ENCODE assay signal across 1 cellular context in the genomic region with DNA sequence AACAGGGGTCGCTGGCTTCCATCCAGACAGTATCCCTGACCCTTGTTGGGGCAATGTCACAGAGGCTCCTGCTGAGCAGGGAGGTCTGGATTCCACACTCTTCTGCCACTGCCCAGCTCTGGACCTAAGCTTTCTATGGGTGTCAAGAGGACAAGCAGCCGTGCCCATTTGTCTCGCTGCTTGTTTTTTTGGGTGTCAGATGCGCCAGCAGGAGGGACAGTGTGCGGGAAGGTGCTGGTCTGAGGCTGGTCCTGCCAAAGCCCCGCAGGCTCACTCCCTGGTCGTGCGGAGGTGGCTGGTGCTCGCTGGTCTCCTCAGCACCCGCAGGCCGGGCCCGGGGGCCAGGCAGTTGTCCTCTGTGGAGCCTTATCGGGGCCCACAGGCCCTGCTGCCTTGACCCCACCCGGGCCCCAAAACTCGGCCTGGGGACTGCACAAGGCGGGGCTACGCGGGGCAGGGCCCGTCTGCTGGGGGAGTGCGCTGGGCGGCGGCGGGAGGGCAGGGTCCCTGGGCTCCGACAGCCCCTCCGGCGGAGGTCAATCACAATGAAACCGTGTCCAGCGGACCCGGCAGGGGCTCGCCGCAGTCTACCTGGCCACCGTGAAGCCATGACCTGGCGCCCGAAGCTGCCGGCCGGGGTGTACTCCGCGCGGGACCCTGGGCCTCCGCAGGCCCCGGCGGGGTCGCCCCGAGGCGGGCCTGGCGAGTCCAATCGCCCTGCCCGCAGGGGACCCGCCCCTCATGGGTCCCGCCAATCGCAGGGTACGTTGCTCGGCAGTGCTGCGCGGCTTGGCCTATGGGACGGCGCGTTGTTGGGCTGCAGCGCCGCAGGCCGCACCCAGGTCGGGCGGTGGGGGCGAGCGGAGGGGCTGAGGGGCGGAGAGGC.
TF ChIP-seq lines count a peak whose summit lies in the region.

ADD1 (plus strand) TSS at position 822 of the 886 bp plus-strand sequence. CDS start 32,072 bp downstream, outside the sequence.

TF ChIP-seq in WTC11, 78 proteins besides CTCF, POLR2A, EP300 and RAD21 (continued from another document and continues in another):
- TF ChIP-seq, protein P1, sequence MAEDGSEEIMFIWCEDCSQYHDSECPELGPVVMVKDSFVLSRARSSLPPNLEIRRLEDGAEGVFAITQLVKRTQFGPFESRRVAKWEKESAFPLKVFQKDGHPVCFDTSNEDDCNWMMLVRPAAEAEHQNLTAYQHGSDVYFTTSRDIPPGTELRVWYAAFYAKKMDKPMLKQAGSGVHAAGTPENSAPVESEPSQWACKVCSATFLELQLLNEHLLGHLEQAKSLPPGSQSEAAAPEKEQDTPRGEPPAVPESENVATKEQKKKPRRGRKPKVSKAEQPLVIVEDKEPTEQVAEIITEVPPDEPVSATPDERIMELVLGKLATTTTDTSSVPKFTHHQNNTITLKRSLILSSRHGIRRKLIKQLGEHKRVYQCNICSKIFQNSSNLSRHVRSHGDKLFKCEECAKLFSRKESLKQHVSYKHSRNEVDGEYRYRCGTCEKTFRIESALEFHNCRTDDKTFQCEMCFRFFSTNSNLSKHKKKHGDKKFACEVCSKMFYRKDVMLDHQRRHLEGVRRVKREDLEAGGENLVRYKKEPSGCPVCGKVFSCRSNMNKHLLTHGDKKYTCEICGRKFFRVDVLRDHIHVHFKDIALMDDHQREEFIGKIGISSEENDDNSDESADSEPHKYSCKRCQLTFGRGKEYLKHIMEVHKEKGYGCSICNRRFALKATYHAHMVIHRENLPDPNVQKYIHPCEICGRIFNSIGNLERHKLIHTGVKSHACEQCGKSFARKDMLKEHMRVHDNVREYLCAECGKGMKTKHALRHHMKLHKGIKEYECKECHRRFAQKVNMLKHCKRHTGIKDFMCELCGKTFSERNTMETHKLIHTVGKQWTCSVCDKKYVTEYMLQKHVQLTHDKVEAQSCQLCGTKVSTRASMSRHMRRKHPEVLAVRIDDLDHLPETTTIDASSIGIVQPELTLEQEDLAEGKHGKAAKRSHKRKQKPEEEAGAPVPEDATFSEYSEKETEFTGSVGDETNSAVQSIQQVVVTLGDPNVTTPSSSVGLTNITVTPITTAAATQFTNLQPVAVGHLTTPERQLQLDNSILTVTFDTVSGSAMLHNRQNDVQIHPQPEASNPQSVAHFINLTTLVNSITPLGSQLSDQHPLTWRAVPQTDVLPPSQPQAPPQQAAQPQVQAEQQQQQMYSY (CRISPR knock-in tag; IDR thresholded peaks at IDR 0.05) = no peak
- TF ChIP-seq ERG (CRISPR knock-in tag; IDR thresholded peaks at IDR 0.05) (no peak), E2F5 (CRISPR knock-in tag; IDR thresholded peaks at IDR 0.05) (peak; percentile 44; the same call in 1 of the 2 replicates), SP1 (CRISPR knock-in tag; conservative IDR thresholded peaks at IDR 0.05) (peak; percentile 99), NR1H2 (CRISPR knock-in tag; IDR thresholded peaks at IDR 0.05) (no peak), TP53 (CRISPR knock-in tag; IDR thresholded peaks at IDR 0.05) (no peak), JUN (CRISPR knock-in tag; IDR thresholded peaks at IDR 0.05) (no peak), CBFB (CRISPR knock-in tag; IDR thresholded peaks at IDR 0.05; ENCODE audit: low read depth) (no peak), CREM (CRISPR knock-in tag; IDR thresholded peaks at IDR 0.05) (no peak), ELF4 (CRISPR knock-in tag; IDR thresholded peaks at IDR 0.05; ENCODE audit: low read depth) (no peak), HMGXB4 (CRISPR knock-in tag; IDR thresholded peaks at IDR 0.05) (peak; percentile 54; the same call in 1 of the 2 replicates), ZSCAN18 (CRISPR knock-in tag; IDR thresholded peaks at IDR 0.05) (no peak), ETV6 (CRISPR knock-in tag; IDR thresholded peaks at IDR 0.05) (no peak), ATF1 (CRISPR knock-in tag; IDR thresholded peaks at IDR 0.05) (no peak), EMX1 (CRISPR knock-in tag; IDR thresholded peaks at IDR 0.05) (no peak; the same call in 1 of the 2 replicates), MAX (CRISPR knock-in tag; IDR thresholded peaks at IDR 0.05) (0 out of 2 replicates have a peak, but pooled peaks have one; percentile 4), ZNF219 (CRISPR knock-in tag; IDR thresholded peaks at IDR 0.05; ENCODE audit: borderline replicate concordance) (no peak), ZNF281 (CRISPR knock-in tag; IDR thresholded peaks at IDR 0.05) (no peak), FOXJ3 (CRISPR knock-in tag; IDR thresholded peaks at IDR 0.05; ENCODE audit: borderline replicate concordance) (no peak), OVOL2 (CRISPR knock-in tag; IDR thresholded peaks at IDR 0.05; ENCODE audit: borderline replicate concordance) (peak; percentile 55; the same call in 1 of the 2 replicates), CDX4 (CRISPR knock-in tag; IDR thresholded peaks at IDR 0.05; ENCODE audit: borderline replicate concordance) (no peak), TEAD4 (CRISPR knock-in tag; IDR thresholded peaks at IDR 0.05) (no peak), NFYB (CRISPR knock-in tag; conservative IDR thresholded peaks at IDR 0.05; ENCODE audit: low read depth) (peak; percentile 96), USF1 (CRISPR knock-in tag; IDR thresholded peaks at IDR 0.05) (no peak), TEAD1 (CRISPR knock-in tag; IDR thresholded peaks at IDR 0.05) (no peak)
- TF ChIP-seq, protein P2, sequence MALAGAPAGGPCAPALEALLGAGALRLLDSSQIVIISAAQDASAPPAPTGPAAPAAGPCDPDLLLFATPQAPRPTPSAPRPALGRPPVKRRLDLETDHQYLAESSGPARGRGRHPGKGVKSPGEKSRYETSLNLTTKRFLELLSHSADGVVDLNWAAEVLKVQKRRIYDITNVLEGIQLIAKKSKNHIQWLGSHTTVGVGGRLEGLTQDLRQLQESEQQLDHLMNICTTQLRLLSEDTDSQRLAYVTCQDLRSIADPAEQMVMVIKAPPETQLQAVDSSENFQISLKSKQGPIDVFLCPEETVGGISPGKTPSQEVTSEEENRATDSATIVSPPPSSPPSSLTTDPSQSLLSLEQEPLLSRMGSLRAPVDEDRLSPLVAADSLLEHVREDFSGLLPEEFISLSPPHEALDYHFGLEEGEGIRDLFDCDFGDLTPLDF (CRISPR knock-in tag; IDR thresholded peaks at IDR 0.05) = no peak
- TF ChIP-seq, protein P3, sequence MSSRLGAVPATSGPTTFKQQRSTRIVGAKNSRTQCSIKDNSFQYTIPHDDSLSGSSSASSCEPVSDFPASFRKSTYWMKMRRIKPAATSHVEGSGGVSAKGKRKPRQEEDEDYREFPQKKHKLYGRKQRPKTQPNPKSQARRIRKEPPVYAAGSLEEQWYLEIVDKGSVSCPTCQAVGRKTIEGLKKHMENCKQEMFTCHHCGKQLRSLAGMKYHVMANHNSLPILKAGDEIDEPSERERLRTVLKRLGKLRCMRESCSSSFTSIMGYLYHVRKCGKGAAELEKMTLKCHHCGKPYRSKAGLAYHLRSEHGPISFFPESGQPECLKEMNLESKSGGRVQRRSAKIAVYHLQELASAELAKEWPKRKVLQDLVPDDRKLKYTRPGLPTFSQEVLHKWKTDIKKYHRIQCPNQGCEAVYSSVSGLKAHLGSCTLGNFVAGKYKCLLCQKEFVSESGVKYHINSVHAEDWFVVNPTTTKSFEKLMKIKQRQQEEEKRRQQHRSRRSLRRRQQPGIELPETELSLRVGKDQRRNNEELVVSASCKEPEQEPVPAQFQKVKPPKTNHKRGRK (CRISPR knock-in tag; IDR thresholded peaks at IDR 0.05; ENCODE audit: borderline replicate concordance) = no peak
- TF ChIP-seq, protein P4, sequence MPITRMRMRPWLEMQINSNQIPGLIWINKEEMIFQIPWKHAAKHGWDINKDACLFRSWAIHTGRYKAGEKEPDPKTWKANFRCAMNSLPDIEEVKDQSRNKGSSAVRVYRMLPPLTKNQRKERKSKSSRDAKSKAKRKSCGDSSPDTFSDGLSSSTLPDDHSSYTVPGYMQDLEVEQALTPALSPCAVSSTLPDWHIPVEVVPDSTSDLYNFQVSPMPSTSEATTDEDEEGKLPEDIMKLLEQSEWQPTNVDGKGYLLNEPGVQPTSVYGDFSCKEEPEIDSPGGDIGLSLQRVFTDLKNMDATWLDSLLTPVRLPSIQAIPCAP (CRISPR knock-in tag; IDR thresholded peaks at IDR 0.05) = no peak
- TF ChIP-seq, protein P5, sequence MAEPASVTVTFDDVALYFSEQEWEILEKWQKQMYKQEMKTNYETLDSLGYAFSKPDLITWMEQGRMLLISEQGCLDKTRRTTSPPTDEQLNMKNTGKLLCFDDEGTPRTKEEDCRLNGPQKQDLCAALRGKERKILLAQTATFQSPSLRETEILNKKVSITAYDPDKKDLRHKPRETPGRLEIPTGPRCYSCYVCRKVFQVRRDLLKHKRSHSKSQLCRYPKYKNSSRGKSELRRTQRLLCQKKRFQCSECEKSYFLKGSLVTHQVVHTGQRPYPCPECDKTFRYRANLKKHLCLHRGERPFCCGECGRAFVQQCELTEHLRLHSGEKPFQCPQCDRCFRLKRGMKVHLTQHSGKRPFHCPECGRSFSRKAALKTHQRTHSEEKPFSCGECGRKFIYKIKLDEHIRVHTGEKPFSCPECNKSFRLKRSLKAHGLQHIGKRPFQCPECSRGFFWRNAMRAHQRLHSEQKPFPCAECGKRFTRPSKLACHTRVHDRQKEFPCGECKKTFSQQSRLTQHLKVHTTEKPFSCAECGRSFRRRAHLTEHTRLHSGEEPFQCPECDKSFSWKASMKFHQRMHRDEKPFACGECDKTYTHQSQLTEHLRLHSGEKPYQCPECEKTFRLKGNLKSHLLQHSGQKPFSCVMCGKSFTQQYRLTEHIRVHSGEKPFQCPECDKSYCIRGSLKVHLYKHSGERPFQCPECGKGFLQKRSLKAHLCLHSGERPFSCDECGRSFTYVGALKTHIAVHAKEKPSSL (CRISPR knock-in tag; conservative IDR thresholded peaks at IDR 0.05) = no peak
